Comparison of ENCODE assay signal across 19 cellular contexts in the genomic region with DNA sequence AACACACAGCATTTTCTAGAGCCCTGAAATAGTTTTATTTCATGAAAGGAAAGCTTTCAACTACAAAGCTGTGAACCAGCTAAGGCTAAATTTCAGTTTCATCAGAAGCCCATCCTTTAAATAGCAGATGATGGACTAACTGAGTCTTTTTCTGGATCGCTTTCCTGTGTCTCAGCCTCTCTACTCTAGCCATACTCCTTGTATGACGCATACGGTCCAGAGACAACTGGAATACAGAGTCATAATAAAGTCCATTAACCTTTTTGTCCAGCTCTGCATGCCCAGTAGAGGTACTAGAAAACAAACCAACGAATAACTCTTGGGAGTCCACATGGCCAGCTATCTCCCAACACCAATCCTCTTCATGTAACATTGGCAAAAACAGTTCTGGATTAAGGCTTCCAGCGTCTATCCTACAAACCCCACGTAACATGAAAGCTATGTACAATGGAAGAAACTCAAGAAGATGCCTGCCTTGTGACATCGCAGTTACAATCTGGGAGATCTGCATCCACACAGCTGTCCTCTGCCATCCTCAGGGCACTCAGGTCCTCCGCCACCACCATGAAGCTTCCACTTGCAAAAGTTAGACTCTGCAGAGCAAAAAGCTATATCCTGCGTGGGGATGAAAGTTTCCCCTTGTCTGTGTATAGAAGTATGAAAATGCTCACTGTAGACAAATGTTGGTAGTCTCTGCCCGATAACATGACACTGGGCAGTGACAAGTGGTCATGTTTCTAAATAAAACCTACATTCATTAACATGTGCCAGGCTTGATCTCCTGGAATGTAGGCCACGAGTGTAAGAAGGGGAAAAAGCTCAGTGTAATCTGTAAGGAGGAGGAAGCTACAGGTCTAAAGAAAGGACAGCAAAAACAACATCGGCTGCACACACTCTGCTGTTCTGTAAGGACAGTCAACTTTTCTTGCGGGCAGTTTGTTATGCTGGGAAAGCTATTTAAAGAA.
DNase-seq lines count a peak whose midpoint lies in the region; ATAC-seq and TF ChIP-seq lines count a peak whose summit lies in the region.
"Had no signal": no experiment of that assay in that cellular context is flagged by ENCODE, and none has a peak within 500 bp of the region (broad histone marks: within the 10 kb centered on the region; RNA-seq: fewer than 3 reads in every experiment).

No MANE protein-coding gene starts in this region.

- H3K27me3 ChIP-seq in thymus (ENCODE audit: control insufficient read depth, insufficient read depth) (no peaks in the 10 kb centered on the region), suprapubic skin (no peaks in the 10 kb centered on the region)
- H3K27me3 ChIP-seq: left lung had no signal

- H3K36me3 Mint-ChIP-seq in activated naive CD8-positive, alpha-beta T cell treated with anti-CD3 and anti-CD28 coated beads for 36 hours = peaks cover 37% of the 10 kb centered on the region
- peaks cover 34% of the 10 kb centered on the region for H3K36me3 Mint-ChIP-seq in activated naive CD8-positive, alpha-beta T cell treated with anti-CD3 and anti-CD28 coated beads, Interleukin-2, amount 50 U/mL, for 24 hours (ENCODE audit: low read depth)
- H3K36me3 Mint-ChIP-seq in chondrocyte (ENCODE audit: low read depth) = peaks cover 28% of the 10 kb centered on the region
- peaks cover 0 to 46% (median 32%) of the 10 kb centered on the region in 3 donors for H3K36me3 Mint-ChIP-seq in immature natural killer cell

- H3K9me3 Mint-ChIP-seq in activated naive CD8-positive, alpha-beta T cell treated with anti-CD3 and anti-CD28 coated beads for 36 hours = peaks cover 14% of the 10 kb centered on the region
- peaks cover 17% of the 10 kb centered on the region for H3K9me3 Mint-ChIP-seq in activated naive CD8-positive, alpha-beta T cell treated with anti-CD3 and anti-CD28 coated beads, Interleukin-2, amount 50 U/mL, for 24 hours
- H3K9me3 Mint-ChIP-seq in chondrocyte (ENCODE audit: low read depth) (no peaks in the 10 kb centered on the region), immature natural killer cell (no peaks in the 10 kb centered on the region)
- H3K9me3 Mint-ChIP-seq: endodermal cell had no signal

- WGBS in thymus = 97% methylated on average over 13 of the region's 13 CpGs
- 77% methylated on average over 13 of the region's 13 CpGs for WGBS in suprapubic skin

- no peak overlapping the region for H3K4me3 ChIP-seq in thymus (ENCODE audit: low read length)
- H3K4me3 ChIP-seq in suprapubic skin = no peak overlapping the region
- H3K4me3 ChIP-seq: A549, left lung, prostate gland had no signal

- TF ChIP-seq CTCF in chondrocyte (IDR thresholded peaks at IDR 0.05) (no peak), suprapubic skin (IDR thresholded peaks at IDR 0.05) (no peak)

- H3K4me3 Mint-ChIP-seq in activated naive CD8-positive, alpha-beta T cell treated with anti-CD3 and anti-CD28 coated beads for 36 hours = no peak overlapping the region
- no peak overlapping the region for H3K4me3 Mint-ChIP-seq in activated naive CD8-positive, alpha-beta T cell treated with anti-CD3 and anti-CD28 coated beads, Interleukin-2, amount 50 U/mL, for 24 hours
- H3K4me3 Mint-ChIP-seq in chondrocyte (ENCODE audit: unreplicated experiment) (no peak overlapping the region), immature natural killer cell (no peak overlapping the region)
- H3K4me3 Mint-ChIP-seq: activated naive CD8-positive, alpha-beta T cell treated with anti-CD3 and anti-CD28 coated beads, Interleukin-2, amount 10 ng/mL, durations not matched to agents 7 days and 5 days; activated T-cell treated with anti-CD3 and anti-CD28 coated beads, Interleukin-2, amount 50 U/mL, for 4 hours; endodermal cell had no signal

- peak overlapping the region; percentile 61 for H3K27ac Mint-ChIP-seq in activated naive CD8-positive, alpha-beta T cell treated with anti-CD3 and anti-CD28 coated beads for 36 hours
- H3K27ac Mint-ChIP-seq in activated naive CD8-positive, alpha-beta T cell treated with anti-CD3 and anti-CD28 coated beads, Interleukin-2, amount 50 U/mL, for 24 hours = no peak overlapping the region
- peak overlapping the region; percentile 8 for H3K27ac Mint-ChIP-seq in chondrocyte (ENCODE audit: unreplicated experiment)
- H3K27ac Mint-ChIP-seq in immature natural killer cell = peak overlapping the region; percentile 17 to 85 (median 43)
- H3K27ac Mint-ChIP-seq: activated naive CD8-positive, alpha-beta T cell treated with anti-CD3 and anti-CD28 coated beads, Interleukin-2, amount 10 ng/mL, durations not matched to agents 7 days and 5 days; endodermal cell had no signal

- ATAC-seq in activated naive CD8-positive, alpha-beta T cell treated with anti-CD3 and anti-CD28 coated beads, Interleukin-2, amount 50 U/mL, for 24 hours = no peak
- ATAC-seq in HG03196 (IDR thresholded peaks at IDR 0.05; ENCODE audit: unreplicated experiment) (no peak), HG03159 (IDR thresholded peaks at IDR 0.05; ENCODE audit: unreplicated experiment) (no peak)
- ATAC-seq: A549; activated T-cell treated with anti-CD3 and anti-CD28 coated beads, Interleukin-2, amount 50 U/mL, for 4 hours; HCT116; left lung had no signal

- H3K27ac ChIP-seq in thymus (ENCODE audit: low read depth) (peak overlapping the region; percentile 8), suprapubic skin (no peak overlapping the region)
- H3K27ac ChIP-seq: A549, KMS-11, left lung, prostate gland had no signal

- H3K4me1 Mint-ChIP-seq in activated naive CD8-positive, alpha-beta T cell treated with anti-CD3 and anti-CD28 coated beads for 36 hours = peaks cover 22% of the 10 kb centered on the region
- peaks cover 30% of the 10 kb centered on the region for H3K4me1 Mint-ChIP-seq in activated naive CD8-positive, alpha-beta T cell treated with anti-CD3 and anti-CD28 coated beads, Interleukin-2, amount 50 U/mL, for 24 hours
- H3K4me1 Mint-ChIP-seq in chondrocyte (ENCODE audit: low read depth) (peaks cover 10% of the 10 kb centered on the region), immature natural killer cell (peaks cover 9 to 41% of the 10 kb centered on the region in 2 donors)
- H3K4me1 Mint-ChIP-seq: endodermal cell had no signal

- H3K9me3 ChIP-seq in thymus (ENCODE audit: control insufficient read depth) (no peaks in the 10 kb centered on the region), suprapubic skin (no peaks in the 10 kb centered on the region)
- H3K9me3 ChIP-seq: A549, left lung, prostate gland had no signal

- no peak for DNase-seq in activated naive CD8-positive, alpha-beta T cell treated with anti-CD3 and anti-CD28 coated beads for 36 hours
- DNase-seq in activated naive CD8-positive, alpha-beta T cell treated with anti-CD3 and anti-CD28 coated beads, Interleukin-2, amount 50 U/mL, for 24 hours = no peak
- DNase-seq in chondrocyte (ENCODE audit: low spot score) (no peak), immature natural killer cell (no peak), suprapubic skin (ENCODE audit: low spot score in 2 of 2) (no peak)
- DNase-seq: activated CD4-positive, alpha-beta T cell treated with anti-CD3 and anti-CD28 coated beads, Interleukin-2, amount 50 U/mL, for 4 hours; activated naive CD8-positive, alpha-beta T cell treated with anti-CD3 and anti-CD28 coated beads, Interleukin-2, amount 10 ng/mL, durations not matched to agents 7 days and 5 days; activated T-cell treated with anti-CD3 and anti-CD28 coated beads, Interleukin-2, amount 50 U/mL, for 4 hours; DMS79 treated with DMSO at 0.1 percent for 48 hours; endodermal cell; left lung; stimulated activated naive CD4-positive, alpha-beta T cell treated with Interleukin-2 at 50 U/mL for 16 hours had no signal

- H3K4me1 ChIP-seq in thymus (ENCODE audit: control insufficient read depth, insufficient read depth, low read length) = no peaks in the 10 kb centered on the region
- no peaks in the 10 kb centered on the region for H3K4me1 ChIP-seq in suprapubic skin
- H3K4me1 ChIP-seq: A549, left lung, prostate gland had no signal

- no peak for TF ChIP-seq POLR2A in suprapubic skin (IDR thresholded peaks at IDR 0.05)

- H3K36me3 ChIP-seq in thymus (ENCODE audit: control insufficient read depth, insufficient read depth) (peaks cover 21% of the 10 kb centered on the region), suprapubic skin (peaks cover 12% of the 10 kb centered on the region)
- H3K36me3 ChIP-seq: prostate gland had no signal

- TF ChIP-seq EP300 in suprapubic skin (IDR thresholded peaks at IDR 0.05) = no peak

- no peaks in the 10 kb centered on the region for H3K27me3 Mint-ChIP-seq in activated naive CD8-positive, alpha-beta T cell treated with anti-CD3 and anti-CD28 coated beads for 36 hours
- no peaks in the 10 kb centered on the region for H3K27me3 Mint-ChIP-seq in activated naive CD8-positive, alpha-beta T cell treated with anti-CD3 and anti-CD28 coated beads, Interleukin-2, amount 50 U/mL, for 24 hours
- no peaks in the 10 kb centered on the region for H3K27me3 Mint-ChIP-seq in chondrocyte (ENCODE audit: low read depth)
- H3K27me3 Mint-ChIP-seq in immature natural killer cell (ENCODE audit: low read depth in 3 of 3) = peaks cover 0 to 3% (median 1%) of the 10 kb centered on the region in 3 donors
- H3K27me3 Mint-ChIP-seq: activated naive CD8-positive, alpha-beta T cell treated with anti-CD3 and anti-CD28 coated beads, Interleukin-2, amount 10 ng/mL, durations not matched to agents 7 days and 5 days had no signal
